Comparison of ENCODE assay signal across 10 cellular contexts in genomic region chr14:68666206-68666730, GRCh38.
DNase-seq lines count a peak whose midpoint lies in the region; ATAC-seq and TF ChIP-seq lines count a peak whose summit lies in the region.
"Had no signal": no experiment of that assay in that cellular context is flagged by ENCODE, and none has a peak within 500 bp of the region (broad histone marks: within the 10 kb centered on the region; RNA-seq: fewer than 3 reads in every experiment).

No MANE protein-coding gene starts in this region.

- H3K79me2 ChIP-seq in hepatocyte = no peaks in the 10 kb centered on the region

- peaks cover 17% of the 10 kb centered on the region for H3K4me1 ChIP-seq in CD8-positive, alpha-beta memory T cell (ENCODE audit: insufficient read depth, low read length)
- H3K4me1 ChIP-seq in hepatocyte (ENCODE audit: insufficient read depth) = peaks cover 35% of the 10 kb centered on the region
- peaks cover 0 to 96% (median 86%) of the 10 kb centered on the region in 4 donors for H3K4me1 ChIP-seq in sigmoid colon

- H3K4me1 Mint-ChIP-seq in CD8-positive, alpha-beta memory T cell = peaks cover 39 to 46% (median 42%) of the 10 kb centered on the region in 3 donors
- peaks cover 44% of the 10 kb centered on the region for H3K4me1 Mint-ChIP-seq in T-helper 17 cell

- peak overlapping the region in 7 of 8 donors; percentile 6 to 83 (median 52) for H3K27ac Mint-ChIP-seq in CD8-positive, alpha-beta memory T cell
- H3K27ac Mint-ChIP-seq in T-helper 17 cell = peak overlapping the region; percentile 17

- H3K4me3 ChIP-seq in CD8-positive, alpha-beta memory T cell (ENCODE audit: low read length) = no peak overlapping the region
- H3K4me3 ChIP-seq in hepatocyte (no peak overlapping the region), sigmoid colon (no peak overlapping the region)

- no peak for TF ChIP-seq EP300 in sigmoid colon (IDR thresholded peaks at IDR 0.05)

- no peak overlapping the region for H3K4me2 ChIP-seq in hepatocyte

- ATAC-seq in T-helper 17 cell (no peak), GM18870 (IDR thresholded peaks at IDR 0.05; ENCODE audit: unreplicated experiment) (no peak), GM19328 (IDR thresholded peaks at IDR 0.05; ENCODE audit: unreplicated experiment) (no peak), GM19324 (IDR thresholded peaks at IDR 0.05; ENCODE audit: low FRiP score, unreplicated experiment) (no peak)

- H3K27me3 Mint-ChIP-seq in CD8-positive, alpha-beta memory T cell = peaks cover 0 to 2% of the 10 kb centered on the region in 2 donors
- H3K27me3 Mint-ChIP-seq in T-helper 17 cell = no peaks in the 10 kb centered on the region

- no peak for DNase-seq in CD8-positive, alpha-beta memory T cell
- DNase-seq in T-helper 17 cell (no peak), hepatocyte (ENCODE audit: low spot score) (no peak), sigmoid colon (no peak), NCI-H345 treated with DMSO at 0.1 percent for 48 hours (lab: John Stamatoyannopoulos, UW; ENCODE audit: unreplicated experiment) (no peak)
- DNase-seq: kidney glomerular epithelial cell, NCI-H446 had no signal

- no peaks in the 10 kb centered on the region for H4K20me1 ChIP-seq in hepatocyte (ENCODE audit: insufficient read depth, poor library complexity, severe bottlenecking)

- H3K9me3 Mint-ChIP-seq in CD8-positive, alpha-beta memory T cell = peaks cover 0 to 2% (median 0%) of the 10 kb centered on the region in 5 donors

- WGBS in hepatocyte (ENCODE audit: low lambda C conversion rate, missing lambda C conversion rate) = 61% methylated on average over 2 of the region's 2 CpGs
- 64 to 83% methylated on average over 2 of the region's 2 CpGs for WGBS in sigmoid colon, 2 donors

- H2AFZ ChIP-seq in hepatocyte = no peak overlapping the region

- H3K9me2 ChIP-seq in hepatocyte (replicated peaks; ENCODE audit: insufficient read depth) = no peaks in the 10 kb centered on the region

- H3K27ac ChIP-seq in CD8-positive, alpha-beta memory T cell (ENCODE audit: low read depth, low read length) = no peak overlapping the region
- H3K27ac ChIP-seq in hepatocyte (peak overlapping the region; percentile 83), sigmoid colon (peak overlapping the region; percentile 70 to 88 (median 81))

- no peak for TF ChIP-seq POLR2A in sigmoid colon (IDR thresholded peaks at IDR 0.05)

- H3K27me3 ChIP-seq in CD8-positive, alpha-beta memory T cell (ENCODE audit: insufficient read depth, low read length, poor library complexity, severe bottlenecking) = no peaks in the 10 kb centered on the region
- no peaks in the 10 kb centered on the region for H3K27me3 ChIP-seq in hepatocyte
- no peaks in the 10 kb centered on the region for H3K27me3 ChIP-seq in sigmoid colon

- intact Hi-C loops in sigmoid colon (cut with DNase I) = loop anchor here (5.0 to 10.0 kb wide), 4 partner anchors 74 to 721 kb away; no protein-coding TSS in a partner anchor

- no peaks in the 10 kb centered on the region for H3K36me3 ChIP-seq in CD8-positive, alpha-beta memory T cell (ENCODE audit: insufficient read depth, low read length)
- no peaks in the 10 kb centered on the region for H3K36me3 ChIP-seq in hepatocyte (replicated peaks; ENCODE audit: insufficient read depth, low read depth)
- H3K36me3 ChIP-seq in sigmoid colon = no peaks in the 10 kb centered on the region

- peaks cover 0 to 1% (median 0%) of the 10 kb centered on the region in 3 donors for H3K36me3 Mint-ChIP-seq in CD8-positive, alpha-beta memory T cell
- H3K36me3 Mint-ChIP-seq in T-helper 17 cell (ENCODE audit: low read depth) = peaks cover 2% of the 10 kb centered on the region

- no peak overlapping the region for H3K4me3 Mint-ChIP-seq in CD8-positive, alpha-beta memory T cell
- H3K4me3 Mint-ChIP-seq in T-helper 17 cell = no peak overlapping the region

- POLR2A ChIA-PET in CD8-positive, alpha-beta memory T cell (lab: Charles Lee) = interaction anchor here (0.7 kb wide), 1 partner anchor 122 kb away, joined by 3 read pairs; no protein-coding TSS in a partner anchor

- TF ChIP-seq CTCF in hepatocyte (IDR thresholded peaks at IDR 0.05; ENCODE audit: poor library complexity) (no peak), sigmoid colon (IDR thresholded peaks at IDR 0.05) (no peak)

- H3K9me3 ChIP-seq in CD8-positive, alpha-beta memory T cell (ENCODE audit: low read length) = no peaks in the 10 kb centered on the region
- no peaks in the 10 kb centered on the region for H3K9me3 ChIP-seq in T-helper 17 cell (ENCODE audit: control insufficient read depth, low read length, poor library complexity, severe bottlenecking)
- H3K9me3 ChIP-seq in hepatocyte (ENCODE audit: low read depth) = no peaks in the 10 kb centered on the region
- no peaks in the 10 kb centered on the region for H3K9me3 ChIP-seq in sigmoid colon

- CTCF ChIA-PET in CD8-positive, alpha-beta memory T cell (lab: Charles Lee) = no interaction called here
